In the genomic region with DNA sequence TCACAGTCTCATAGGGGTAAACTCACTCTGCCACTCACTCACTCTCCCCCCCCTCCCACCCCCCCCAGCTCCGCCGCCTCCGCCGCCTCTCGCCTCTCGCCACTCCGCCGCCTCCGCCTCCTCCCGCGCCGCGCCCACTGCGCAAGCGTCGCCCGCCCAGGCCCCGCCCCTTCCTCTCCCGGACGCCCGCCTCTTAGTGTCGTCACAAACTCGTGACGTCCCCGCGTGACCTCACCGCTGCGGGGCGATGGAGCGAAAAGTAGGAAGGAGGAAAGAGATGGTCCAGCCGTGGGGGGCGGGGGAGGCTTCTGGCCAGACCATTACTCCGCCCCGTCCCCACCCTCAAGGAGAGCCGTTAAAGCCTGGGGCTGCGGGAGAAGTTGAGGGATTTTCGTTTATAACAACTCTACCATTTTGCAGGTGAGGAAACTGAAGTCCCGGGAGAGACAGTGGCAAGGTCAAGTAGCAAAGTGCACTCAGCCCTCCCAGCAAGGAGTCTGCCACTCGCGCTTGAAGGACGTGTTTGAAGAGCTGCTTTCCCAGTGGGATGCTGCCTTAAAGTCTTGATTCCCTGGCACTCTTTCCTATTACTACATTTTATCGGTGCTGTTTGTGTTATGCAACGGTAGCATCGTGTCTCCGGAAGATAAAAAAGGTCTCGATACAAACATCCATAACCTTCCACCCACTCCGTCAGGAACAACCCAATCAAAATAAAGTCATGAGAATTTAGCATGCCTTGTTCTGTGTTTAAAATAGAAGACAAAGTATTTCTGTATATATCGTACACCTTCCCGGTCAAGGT, we compare ENCODE assay signal across 8 cellular contexts. TPM values are rescaled to one million over a fixed set of nuclear protein-coding genes. Genes with fewer than 3 reads are reported as not detected.
A peak's percentile ranks its signal among the peaks of the same experiment; 100 is the strongest.
DNase-seq lines count a peak whose midpoint lies in the region; ATAC-seq and TF ChIP-seq lines count a peak whose summit lies in the region.

A gene (minus strand): TSS at position 29 of the 805 bp plus-strand sequence. CDS start 164 bp downstream, outside the sequence.

- no peaks in the 10 kb centered on the region for H3K27me3 ChIP-seq in mononuclear cell (ENCODE audit: insufficient read depth, low read length)

- DNase-seq in D341Med (ENCODE audit: low spot score): peak; percentile 98
- DNase-seq in OCI-M2 (lab: John Stamatoyannopoulos, UW; ENCODE audit: unreplicated experiment): peak; percentile 87
- DNase-seq in activated T-cell treated with anti-CD3 and anti-CD28 coated beads for 4 hours: peak; percentile 98
- DNase-seq in epithelial cell of esophagus (ENCODE audit: low read depth): peak; percentile 94
- peak; percentile 96 for DNase-seq in stimulated activated CD8-positive, alpha-beta memory T cell treated with anti-CD3 and anti-CD28 coated beads, Interleukin-2, amount 100 ng/mL, for 48 hours (ENCODE audit: low read depth in 2 of 2)

- no peaks in the 10 kb centered on the region for H3K9me3 ChIP-seq in mononuclear cell (ENCODE audit: low read depth, low read length)

- ATAC-seq in GM21528 (IDR thresholded peaks at IDR 0.05; ENCODE audit: low FRiP score, unreplicated experiment): peak; percentile 76

- no peak for TF ChIP-seq EP300 in Ishikawa (IDR thresholded peaks at IDR 0.05; ENCODE audit: borderline replicate concordance)

- H3K4me3 ChIP-seq in epithelial cell of esophagus (ENCODE audit: low read length) (peak within 1 kb of the TSS; percentile 97), mononuclear cell (ENCODE audit: low read length) (peak within 1 kb of the TSS; percentile 90)

- no peak for TF ChIP-seq CTCF in epithelial cell of esophagus (IDR thresholded peaks at IDR 0.05; ENCODE audit: insufficient read depth, low read depth, low read length, missing control alignments)

- no peak for TF ChIP-seq RAD21 in Ishikawa (IDR thresholded peaks at IDR 0.05; ENCODE audit: low read depth)

- H3K4me1 ChIP-seq in mononuclear cell (ENCODE audit: insufficient read depth, low read length): peaks cover 37% of the 10 kb centered on the region

TF ChIP-seq in Ishikawa, 13 proteins besides CTCF, POLR2A, EP300 and RAD21:
- TF ChIP-seq, protein P1, sequence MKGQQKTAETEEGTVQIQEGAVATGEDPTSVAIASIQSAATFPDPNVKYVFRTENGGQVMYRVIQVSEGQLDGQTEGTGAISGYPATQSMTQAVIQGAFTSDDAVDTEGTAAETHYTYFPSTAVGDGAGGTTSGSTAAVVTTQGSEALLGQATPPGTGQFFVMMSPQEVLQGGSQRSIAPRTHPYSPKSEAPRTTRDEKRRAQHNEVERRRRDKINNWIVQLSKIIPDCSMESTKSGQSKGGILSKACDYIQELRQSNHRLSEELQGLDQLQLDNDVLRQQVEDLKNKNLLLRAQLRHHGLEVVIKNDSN (IDR thresholded peaks at IDR 0.05): peak; percentile 86
- TF ChIP-seq CREB1 (IDR thresholded peaks at IDR 0.05; ENCODE audit: low read depth): peak; percentile 98
- no peak for TF ChIP-seq CEBPB (IDR thresholded peaks at IDR 0.05)
- no peak for TF ChIP-seq TEAD4 (IDR thresholded peaks at IDR 0.05)
- TF ChIP-seq YY1 (IDR thresholded peaks at IDR 0.05; ENCODE audit: low read depth): peak; percentile 66
- peak; percentile 23; the same call in 1 of the 2 replicates for TF ChIP-seq TAF1 (IDR thresholded peaks at IDR 0.05; ENCODE audit: low read depth)
- no peak for TF ChIP-seq FOXM1 (IDR thresholded peaks at IDR 0.05; ENCODE audit: borderline replicate concordance, low read depth)
- TF ChIP-seq, protein P2, sequence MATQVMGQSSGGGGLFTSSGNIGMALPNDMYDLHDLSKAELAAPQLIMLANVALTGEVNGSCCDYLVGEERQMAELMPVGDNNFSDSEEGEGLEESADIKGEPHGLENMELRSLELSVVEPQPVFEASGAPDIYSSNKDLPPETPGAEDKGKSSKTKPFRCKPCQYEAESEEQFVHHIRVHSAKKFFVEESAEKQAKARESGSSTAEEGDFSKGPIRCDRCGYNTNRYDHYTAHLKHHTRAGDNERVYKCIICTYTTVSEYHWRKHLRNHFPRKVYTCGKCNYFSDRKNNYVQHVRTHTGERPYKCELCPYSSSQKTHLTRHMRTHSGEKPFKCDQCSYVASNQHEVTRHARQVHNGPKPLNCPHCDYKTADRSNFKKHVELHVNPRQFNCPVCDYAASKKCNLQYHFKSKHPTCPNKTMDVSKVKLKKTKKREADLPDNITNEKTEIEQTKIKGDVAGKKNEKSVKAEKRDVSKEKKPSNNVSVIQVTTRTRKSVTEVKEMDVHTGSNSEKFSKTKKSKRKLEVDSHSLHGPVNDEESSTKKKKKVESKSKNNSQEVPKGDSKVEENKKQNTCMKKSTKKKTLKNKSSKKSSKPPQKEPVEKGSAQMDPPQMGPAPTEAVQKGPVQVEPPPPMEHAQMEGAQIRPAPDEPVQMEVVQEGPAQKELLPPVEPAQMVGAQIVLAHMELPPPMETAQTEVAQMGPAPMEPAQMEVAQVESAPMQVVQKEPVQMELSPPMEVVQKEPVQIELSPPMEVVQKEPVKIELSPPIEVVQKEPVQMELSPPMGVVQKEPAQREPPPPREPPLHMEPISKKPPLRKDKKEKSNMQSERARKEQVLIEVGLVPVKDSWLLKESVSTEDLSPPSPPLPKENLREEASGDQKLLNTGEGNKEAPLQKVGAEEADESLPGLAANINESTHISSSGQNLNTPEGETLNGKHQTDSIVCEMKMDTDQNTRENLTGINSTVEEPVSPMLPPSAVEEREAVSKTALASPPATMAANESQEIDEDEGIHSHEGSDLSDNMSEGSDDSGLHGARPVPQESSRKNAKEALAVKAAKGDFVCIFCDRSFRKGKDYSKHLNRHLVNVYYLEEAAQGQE (IDR thresholded peaks at IDR 0.05; ENCODE audit: low read depth): no peak
- TF ChIP-seq EGR1 (IDR thresholded peaks at IDR 0.05): no peak
- TF ChIP-seq TCF12 (IDR thresholded peaks at IDR 0.05; ENCODE audit: low read depth): peak; percentile 56; the same call in 1 of the 2 replicates
- no peak for TF ChIP-seq NFIC (IDR thresholded peaks at IDR 0.05)
- TF ChIP-seq, protein P3, sequence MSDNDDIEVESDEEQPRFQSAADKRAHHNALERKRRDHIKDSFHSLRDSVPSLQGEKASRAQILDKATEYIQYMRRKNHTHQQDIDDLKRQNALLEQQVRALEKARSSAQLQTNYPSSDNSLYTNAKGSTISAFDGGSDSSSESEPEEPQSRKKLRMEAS (IDR thresholded peaks at IDR 0.05): no peak
- no peak for TF ChIP-seq ZBTB7A (IDR thresholded peaks at IDR 0.05; ENCODE audit: low read depth)
TF ChIP-seq in Ishikawa: peak in this region for 5.

RNA-seq across cellular contexts. Expression of the gene that starts here (rescaled TPM):
- total RNA-seq in mononuclear cell: 43.2 TPM

Comparison
In these comparisons a context has a peak if more than half of its experiments do, and no peak if none do; other contexts are left out.
1. Peak in every context shown above with its lines: DNase-seq, ATAC-seq and H3K4me3 ChIP-seq.